27 cellular contexts compared by ENCODE assay signal in genomic region chr15:25478313-25478712, GRCh38.
"Had no signal": no experiment of that assay in that cellular context is flagged by ENCODE, and none has a peak within 500 bp of the region (broad histone marks: within the 10 kb centered on the region; RNA-seq: fewer than 3 reads in every experiment).

No MANE protein-coding gene starts in this region.

- H3K9me3 Mint-ChIP-seq: effector memory CD8-positive, alpha-beta T cell; nephron; stimulated activated effector memory CD8-positive, alpha-beta T cell treated with anti-CD3 and anti-CD28 coated beads, Interleukin-12 subunit alpha, Interleukin-12 subunit beta, amount 100 ng/mL, for 72 hours had no signal

- DNase-seq: cortex of kidney; effector memory CD8-positive, alpha-beta T cell; erythroblast; esophagus squamous epithelium; foreskin melanocyte; glutamatergic neuron; heart right ventricle; hippocampal formation; left cardiac atrium; left lung; mammary epithelial cell; mesendoderm; midbrain; naive thymus-derived CD4-positive, alpha-beta T cell; pancreas; sigmoid colon; stimulated activated CD4-positive, alpha-beta T cell treated with anti-CD3 and anti-CD28 coated beads, Interleukin-2, amount 100 ng/mL, for 24 hours; stimulated activated CD4-positive, alpha-beta T cell treated with anti-CD3 and anti-CD28 coated beads, Interleukin-4, amount 100 ng/mL, for 24 hours; stimulated activated naive CD4-positive, alpha-beta T cell treated with Interleukin-2 at 50 U/mL for 16 hours; stomach; upper lobe of right lung; uterus had no signal

- H3K27ac Mint-ChIP-seq: effector memory CD8-positive, alpha-beta T cell; naive thymus-derived CD4-positive, alpha-beta T cell; nephron; stimulated activated effector memory CD8-positive, alpha-beta T cell treated with anti-CD3 and anti-CD28 coated beads, Interleukin-12 subunit alpha, Interleukin-12 subunit beta, amount 100 ng/mL, for 72 hours had no signal

- H3K27ac ChIP-seq: esophagus squamous epithelium, heart right ventricle, left lung, neutrophil, pancreas, right atrium auricular region, sigmoid colon, stomach, tibial nerve, upper lobe of right lung, uterus had no signal

- H3K27me3 ChIP-seq: esophagus squamous epithelium, heart right ventricle, left lung, neutrophil, pancreas, right atrium auricular region, sigmoid colon, stomach, tibial nerve, upper lobe of right lung, uterus had no signal

- ATAC-seq: effector memory CD8-positive, alpha-beta T cell; heart right ventricle; left cardiac atrium; left lung; naive thymus-derived CD4-positive, alpha-beta T cell; stimulated activated effector memory CD8-positive, alpha-beta T cell treated with anti-CD3 and anti-CD28 coated beads, Interleukin-12 subunit alpha, Interleukin-12 subunit beta, amount 100 ng/mL, for 72 hours; upper lobe of right lung had no signal

- H3K9me3 ChIP-seq: esophagus squamous epithelium, heart right ventricle, left lung, neutrophil, pancreas, right atrium auricular region, sigmoid colon, tibial nerve, upper lobe of right lung, uterus had no signal

- H3K4me1 Mint-ChIP-seq: stimulated activated effector memory CD8-positive, alpha-beta T cell treated with anti-CD3 and anti-CD28 coated beads, Interleukin-12 subunit alpha, Interleukin-12 subunit beta, amount 100 ng/mL, for 72 hours had no signal

- H3K36me3 Mint-ChIP-seq: stimulated activated effector memory CD8-positive, alpha-beta T cell treated with anti-CD3 and anti-CD28 coated beads, Interleukin-12 subunit alpha, Interleukin-12 subunit beta, amount 100 ng/mL, for 72 hours had no signal

- H3K4me3 ChIP-seq: esophagus squamous epithelium, heart right ventricle, left lung, pancreas, right atrium auricular region, sigmoid colon, stomach, tibial nerve, upper lobe of right lung, uterus had no signal

- H3K36me3 ChIP-seq: esophagus squamous epithelium, heart right ventricle, left lung, neutrophil, pancreas, right atrium auricular region, sigmoid colon, stomach, tibial nerve, upper lobe of right lung, uterus had no signal

- H3K4me1 ChIP-seq: heart right ventricle, left lung, pancreas, right atrium auricular region, upper lobe of right lung, uterus had no signal

- H3K4me3 Mint-ChIP-seq: effector memory CD8-positive, alpha-beta T cell; naive thymus-derived CD4-positive, alpha-beta T cell; nephron; stimulated activated effector memory CD8-positive, alpha-beta T cell treated with anti-CD3 and anti-CD28 coated beads, Interleukin-12 subunit alpha, Interleukin-12 subunit beta, amount 100 ng/mL, for 72 hours had no signal
